In genomic region chr1:205318231-205318991, GRCh38 we compare ENCODE assay signal across 1 cellular context.
A peak's percentile ranks its signal among the peaks of the same experiment; 100 is the strongest.
TF ChIP-seq lines count a peak whose summit lies in the region.

No MANE protein-coding gene starts in this region.

TF ChIP-seq in HepG2, 621 proteins besides CTCF, POLR2A, EP300 and RAD21 (continued from another document and continues in another):
- TF ChIP-seq ARID4A (CRISPR knock-in tag; IDR thresholded peaks at IDR 0.05; ENCODE audit: borderline replicate concordance) (no peak; the same call in 1 of the 2 replicates), ARID2 (CRISPR knock-in tag; IDR thresholded peaks at IDR 0.05; ENCODE audit: borderline replicate concordance) (no peak), PPARG (CRISPR knock-in tag; conservative IDR thresholded peaks at IDR 0.05) (no peak), SP4 (CRISPR knock-in tag; IDR thresholded peaks at IDR 0.05) (0 out of 2 replicates have a peak, but pooled peaks have one; percentile 30), ZNF335 (CRISPR knock-in tag; IDR thresholded peaks at IDR 0.05) (no peak), XBP1 (CRISPR knock-in tag; IDR thresholded peaks at IDR 0.05) (no peak), ZNF24 (IDR thresholded peaks at IDR 0.05) (no peak), ETS1 (CRISPR knock-in tag; IDR thresholded peaks at IDR 0.05) (no peak), ZNF564 (CRISPR knock-in tag; IDR thresholded peaks at IDR 0.05) (no peak), ASH2L (IDR thresholded peaks at IDR 0.05; ENCODE audit: insufficient read length, low read depth, low read length) (peak; percentile 74), ZEB1 (IDR thresholded peaks at IDR 0.05; ENCODE audit: insufficient replicate concordance, low read depth) (peak; percentile 82), ZNF558 (CRISPR knock-in tag; IDR thresholded peaks at IDR 0.05; ENCODE audit: borderline replicate concordance) (no peak), GMEB1 (CRISPR knock-in tag; IDR thresholded peaks at IDR 0.05; ENCODE audit: borderline replicate concordance) (no peak), ZNF570 (CRISPR knock-in tag; IDR thresholded peaks at IDR 0.05; ENCODE audit: borderline replicate concordance) (no peak), RXRB (CRISPR knock-in tag; IDR thresholded peaks at IDR 0.05; ENCODE audit: borderline replicate concordance) (no peak), ZFX (CRISPR knock-in tag; IDR thresholded peaks at IDR 0.05; ENCODE audit: low read depth) (0 out of 2 replicates have a peak, but pooled peaks have one; percentile 2), ZSCAN29 (CRISPR knock-in tag; conservative IDR thresholded peaks at IDR 0.05) (no peak), ZNF710 (CRISPR knock-in tag; IDR thresholded peaks at IDR 0.05; ENCODE audit: borderline replicate concordance) (no peak; the same call in 1 of the 2 replicates), ARHGAP35 (CRISPR knock-in tag; IDR thresholded peaks at IDR 0.05; ENCODE audit: borderline replicate concordance) (no peak), IKZF4 (CRISPR knock-in tag; IDR thresholded peaks at IDR 0.05; ENCODE audit: borderline replicate concordance, low read depth, not compliant biosample characterization) (no peak), TGIF2 (CRISPR knock-in tag; IDR thresholded peaks at IDR 0.05) (no peak), IRF2 (CRISPR knock-in tag; IDR thresholded peaks at IDR 0.05) (no peak), NR3C1 (CRISPR knock-in tag; IDR thresholded peaks at IDR 0.05) (no peak), EZH2 (conservative IDR thresholded peaks at IDR 0.05; ENCODE audit: low read depth, low read length) (no peak), IRX3 (CRISPR knock-in tag; IDR thresholded peaks at IDR 0.05; ENCODE audit: borderline replicate concordance, low read depth) (no peak), ZNF556 (CRISPR knock-in tag; IDR thresholded peaks at IDR 0.05; ENCODE audit: borderline replicate concordance) (no peak), ARID3A (IDR thresholded peaks at IDR 0.05; ENCODE audit: low read depth, low read length) (peak; percentile 39; the same call in 1 of the 2 replicates), ZNF549 (CRISPR knock-in tag; IDR thresholded peaks at IDR 0.05) (no peak), ATF6 (CRISPR knock-in tag; conservative IDR thresholded peaks at IDR 0.05) (no peak), KDM4B (CRISPR knock-in tag; IDR thresholded peaks at IDR 0.05) (no peak), SUZ12 (IDR thresholded peaks at IDR 0.05; ENCODE audit: low read depth, low read length) (no peak), KLF11 (CRISPR knock-in tag; IDR thresholded peaks at IDR 0.05) (no peak), ATF1 (CRISPR knock-in tag; IDR thresholded peaks at IDR 0.05) (no peak), ZNF83 (CRISPR knock-in tag; IDR thresholded peaks at IDR 0.05; ENCODE audit: borderline replicate concordance) (no peak), ZNF766 (CRISPR knock-in tag; IDR thresholded peaks at IDR 0.05; ENCODE audit: borderline replicate concordance) (no peak)
- TF ChIP-seq, protein P1, sequence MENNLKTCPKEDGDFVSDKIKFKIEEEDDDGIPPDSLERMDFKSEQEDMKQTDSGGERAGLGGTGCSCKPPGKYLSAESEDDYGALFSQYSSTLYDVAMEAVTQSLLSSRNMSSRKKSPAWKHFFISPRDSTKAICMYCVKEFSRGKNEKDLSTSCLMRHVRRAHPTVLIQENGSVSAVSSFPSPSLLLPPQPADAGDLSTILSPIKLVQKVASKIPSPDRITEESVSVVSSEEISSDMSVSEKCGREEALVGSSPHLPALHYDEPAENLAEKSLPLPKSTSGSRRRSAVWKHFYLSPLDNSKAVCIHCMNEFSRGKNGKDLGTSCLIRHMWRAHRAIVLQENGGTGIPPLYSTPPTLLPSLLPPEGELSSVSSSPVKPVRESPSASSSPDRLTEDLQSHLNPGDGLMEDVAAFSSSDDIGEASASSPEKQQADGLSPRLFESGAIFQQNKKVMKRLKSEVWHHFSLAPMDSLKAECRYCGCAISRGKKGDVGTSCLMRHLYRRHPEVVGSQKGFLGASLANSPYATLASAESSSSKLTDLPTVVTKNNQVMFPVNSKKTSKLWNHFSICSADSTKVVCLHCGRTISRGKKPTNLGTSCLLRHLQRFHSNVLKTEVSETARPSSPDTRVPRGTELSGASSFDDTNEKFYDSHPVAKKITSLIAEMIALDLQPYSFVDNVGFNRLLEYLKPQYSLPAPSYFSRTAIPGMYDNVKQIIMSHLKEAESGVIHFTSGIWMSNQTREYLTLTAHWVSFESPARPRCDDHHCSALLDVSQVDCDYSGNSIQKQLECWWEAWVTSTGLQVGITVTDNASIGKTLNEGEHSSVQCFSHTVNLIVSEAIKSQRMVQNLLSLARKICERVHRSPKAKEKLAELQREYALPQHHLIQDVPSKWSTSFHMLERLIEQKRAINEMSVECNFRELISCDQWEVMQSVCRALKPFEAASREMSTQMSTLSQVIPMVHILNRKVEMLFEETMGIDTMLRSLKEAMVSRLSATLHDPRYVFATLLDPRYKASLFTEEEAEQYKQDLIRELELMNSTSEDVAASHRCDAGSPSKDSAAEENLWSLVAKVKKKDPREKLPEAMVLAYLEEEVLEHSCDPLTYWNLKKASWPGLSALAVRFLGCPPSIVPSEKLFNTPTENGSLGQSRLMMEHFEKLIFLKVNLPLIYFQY (CRISPR knock-in tag; IDR thresholded peaks at IDR 0.05; ENCODE audit: borderline replicate concordance) = no peak
- TF ChIP-seq, protein P2, sequence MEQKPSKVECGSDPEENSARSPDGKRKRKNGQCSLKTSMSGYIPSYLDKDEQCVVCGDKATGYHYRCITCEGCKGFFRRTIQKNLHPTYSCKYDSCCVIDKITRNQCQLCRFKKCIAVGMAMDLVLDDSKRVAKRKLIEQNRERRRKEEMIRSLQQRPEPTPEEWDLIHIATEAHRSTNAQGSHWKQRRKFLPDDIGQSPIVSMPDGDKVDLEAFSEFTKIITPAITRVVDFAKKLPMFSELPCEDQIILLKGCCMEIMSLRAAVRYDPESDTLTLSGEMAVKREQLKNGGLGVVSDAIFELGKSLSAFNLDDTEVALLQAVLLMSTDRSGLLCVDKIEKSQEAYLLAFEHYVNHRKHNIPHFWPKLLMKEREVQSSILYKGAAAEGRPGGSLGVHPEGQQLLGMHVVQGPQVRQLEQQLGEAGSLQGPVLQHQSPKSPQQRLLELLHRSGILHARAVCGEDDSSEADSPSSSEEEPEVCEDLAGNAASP (CRISPR knock-in tag; IDR thresholded peaks at IDR 0.05; ENCODE audit: borderline replicate concordance) = no peak
- TF ChIP-seq, protein P3, sequence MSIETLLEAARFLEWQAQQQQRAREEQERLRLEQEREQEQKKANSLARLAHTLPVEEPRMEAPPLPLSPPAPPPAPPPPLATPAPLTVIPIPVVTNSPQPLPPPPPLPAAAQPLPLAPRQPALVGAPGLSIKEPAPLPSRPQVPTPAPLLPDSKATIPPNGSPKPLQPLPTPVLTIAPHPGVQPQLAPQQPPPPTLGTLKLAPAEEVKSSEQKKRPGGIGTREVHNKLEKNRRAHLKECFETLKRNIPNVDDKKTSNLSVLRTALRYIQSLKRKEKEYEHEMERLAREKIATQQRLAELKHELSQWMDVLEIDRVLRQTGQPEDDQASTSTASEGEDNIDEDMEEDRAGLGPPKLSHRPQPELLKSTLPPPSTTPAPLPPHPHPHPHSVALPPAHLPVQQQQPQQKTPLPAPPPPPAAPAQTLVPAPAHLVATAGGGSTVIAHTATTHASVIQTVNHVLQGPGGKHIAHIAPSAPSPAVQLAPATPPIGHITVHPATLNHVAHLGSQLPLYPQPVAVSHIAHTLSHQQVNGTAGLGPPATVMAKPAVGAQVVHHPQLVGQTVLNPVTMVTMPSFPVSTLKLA (IDR thresholded peaks at IDR 0.05) = no peak
